In the genomic region with DNA sequence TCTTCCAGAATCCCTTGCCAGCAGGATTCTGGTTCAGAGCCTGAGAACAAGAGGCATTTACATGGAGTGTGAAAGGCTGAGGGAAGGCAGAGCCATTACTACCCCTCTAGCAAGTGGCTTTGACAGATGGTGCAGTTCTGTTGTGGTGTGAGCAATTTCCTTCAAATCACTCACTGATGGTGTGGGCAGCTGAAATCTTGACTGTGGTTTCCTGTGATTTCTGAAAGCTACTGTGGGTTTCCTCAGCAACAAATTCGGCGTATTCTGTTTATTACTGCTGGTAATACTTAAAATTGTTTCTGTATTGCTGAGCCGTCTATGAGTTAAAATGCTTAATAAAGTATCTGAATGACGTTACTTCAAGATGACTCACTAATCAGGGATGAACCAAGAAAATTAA, we compare ENCODE assay signal across 8 cellular contexts.
DNase-seq lines count a peak whose midpoint lies in the region; TF ChIP-seq lines count a peak whose summit lies in the region.

No MANE protein-coding gene starts in this region.

- in situ Hi-C loops in KBM-7 (cut with MboI; ENCODE audit: low pct_unique_long_range_greater_than_20kb, low sequenced_read_pairs), result no loop called here
- in situ Hi-C loops in brain microvascular endothelial cell (cut with HindIII; ENCODE audit: low pct_ligation_motif_present, low sequenced_read_pairs), result no loop called here

- no peak for TF ChIP-seq CTCF in brain microvascular endothelial cell (IDR thresholded peaks at IDR 0.05; ENCODE audit: low read depth, low read length, missing control alignments)

- no peaks in the 10 kb centered on the region for H3K36me3 ChIP-seq in brain microvascular endothelial cell (replicated peaks)

- peak overlapping the region; percentile 41 for H3K27ac ChIP-seq in brain microvascular endothelial cell

- H3K4me3 ChIP-seq in brain microvascular endothelial cell (ENCODE audit: low read depth, low read length), result no peak overlapping the region

- DNase-seq in stimulated activated CD4-positive, alpha-beta T cell treated with anti-CD3 and anti-CD28 coated beads, Interleukin-15, amount 100 ng/mL, for 24 hours, result peak; percentile 2
- no peak for DNase-seq in stimulated activated CD4-positive, alpha-beta T cell treated with anti-CD3 and anti-CD28 coated beads, Interleukin-4, amount 100 ng/mL, for 1 hour
- DNase-seq in KBM-7 (peak; percentile 38), brain microvascular endothelial cell (peak; percentile 94), superior temporal gyrus (ENCODE audit: extremely low spot score) (peak; percentile 45), COLO668 (lab: John Stamatoyannopoulos, UW; ENCODE audit: unreplicated experiment) (no peak), cortex of kidney (lab: John Stamatoyannopoulos, UW) (no peak)
- DNase-seq in stimulated activated CD4-positive, alpha-beta T cell treated with anti-CD3 and anti-CD28 coated beads, Interleukin-2, amount 100 ng/mL, for 48 hours, result no peak

- no peaks in the 10 kb centered on the region for H3K27me3 ChIP-seq in brain microvascular endothelial cell (replicated peaks)

Comparison
In these comparisons a context has a peak if more than half of its experiments do, and no peak if none do; other contexts are left out.
1. DNase-seq: peak in stimulated activated CD4-positive, alpha-beta T cell treated with anti-CD3 and anti-CD28 coated beads, Interleukin-15, amount 100 ng/mL, for 24 hours (single experiment), KBM-7 (single experiment), brain microvascular endothelial cell (single experiment) and superior temporal gyrus (single experiment); none in stimulated activated CD4-positive, alpha-beta T cell treated with anti-CD3 and anti-CD28 coated beads, Interleukin-4, amount 100 ng/mL, for 1 hour (single experiment), stimulated activated CD4-positive, alpha-beta T cell treated with anti-CD3 and anti-CD28 coated beads, Interleukin-2, amount 100 ng/mL, for 48 hours (0 of 2), COLO668 (single experiment) and cortex of kidney (single experiment).